Comparison of ENCODE assay signal across 21 cellular contexts in the genomic region with DNA sequence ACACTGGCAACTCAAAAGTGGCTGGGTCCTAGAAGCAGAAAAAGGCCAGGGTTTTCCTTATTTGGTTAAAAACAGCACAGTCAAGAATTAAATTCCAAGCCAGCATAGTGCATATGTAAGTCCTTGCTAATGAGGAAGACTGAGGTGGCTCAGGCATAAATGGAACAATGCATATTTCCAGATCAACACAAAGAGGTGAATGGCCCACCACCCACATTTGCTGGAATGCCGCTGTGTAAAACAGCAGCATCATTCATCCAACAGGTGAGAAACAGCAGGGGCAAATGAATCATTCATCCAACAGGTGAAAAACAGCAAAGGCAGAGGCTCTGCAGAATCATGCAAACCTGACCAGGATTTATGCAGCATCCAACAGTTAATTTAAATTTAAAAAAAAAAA.
"Had no signal": no experiment of that assay in that cellular context is flagged by ENCODE, and none has a peak within 500 bp of the region (broad histone marks: within the 10 kb centered on the region; RNA-seq: fewer than 3 reads in every experiment).

No MANE protein-coding gene starts in this region.

- H3K27ac ChIP-seq: cardiac muscle cell, esophagus muscularis mucosa, gastroesophageal sphincter, heart left ventricle, left lung, tibial artery, vagina had no signal

- H3K9me3 Mint-ChIP-seq: activated CD4-positive, alpha-beta T cell treated with anti-CD3 and anti-CD28 coated beads, Interleukin-2, amount 10 ng/mL, durations not matched to agents 24 days and 14 days; activated CD8-positive, alpha-beta T cell treated with anti-CD3 and anti-CD28 coated beads for 36 hours; activated naive CD8-positive, alpha-beta T cell treated with anti-CD3 and anti-CD28 coated beads for 36 hours; activated T-helper 17 cell treated with anti-CD3 and anti-CD28 coated beads, Interleukin-2, amount 50 U/mL, for 72 hours; dendritic cell treated with granulocyte-macrophage colony-stimulating factor and Interleukin-4, amounts not matched to agents 40 ng/mL and 50 ng/mL, for 4 days; T-helper 2 cell treated with Interferon-gamma antibody and Interleukin-4, amounts not matched to agents 5 μg/mL and 100 μg/mL, for 36 hours had no signal

- H3K4me3 Mint-ChIP-seq: activated CD4-positive, alpha-beta T cell treated with anti-CD3 and anti-CD28 coated beads, Interleukin-2, amount 10 ng/mL, durations not matched to agents 24 days and 14 days; activated CD8-positive, alpha-beta T cell treated with anti-CD3 and anti-CD28 coated beads for 36 hours; activated naive CD8-positive, alpha-beta T cell treated with anti-CD3 and anti-CD28 coated beads for 36 hours; activated T-helper 17 cell treated with anti-CD3 and anti-CD28 coated beads, Interleukin-2, amount 50 U/mL, for 72 hours; dendritic cell treated with granulocyte-macrophage colony-stimulating factor and Interleukin-4, amounts not matched to agents 40 ng/mL and 50 ng/mL, for 4 days; T-helper 2 cell treated with Interferon-gamma antibody and Interleukin-4, amounts not matched to agents 5 μg/mL and 100 μg/mL, for 36 hours had no signal

- H3K9me3 ChIP-seq: esophagus muscularis mucosa, gastroesophageal sphincter, heart left ventricle, left lung, tibial artery, vagina had no signal

- H3K27me3 ChIP-seq: cardiac muscle cell, esophagus muscularis mucosa, gastroesophageal sphincter, left lung, tibial artery, vagina had no signal

- H3K27ac Mint-ChIP-seq: activated CD4-positive, alpha-beta T cell treated with anti-CD3 and anti-CD28 coated beads, Interleukin-2, amount 10 ng/mL, durations not matched to agents 24 days and 14 days; activated CD8-positive, alpha-beta T cell treated with anti-CD3 and anti-CD28 coated beads for 36 hours; activated naive CD8-positive, alpha-beta T cell treated with anti-CD3 and anti-CD28 coated beads for 36 hours; activated T-helper 17 cell treated with anti-CD3 and anti-CD28 coated beads, Interleukin-2, amount 50 U/mL, for 72 hours; dendritic cell treated with granulocyte-macrophage colony-stimulating factor and Interleukin-4, amounts not matched to agents 40 ng/mL and 50 ng/mL, for 4 days; progenitor cell of endocrine pancreas; T-helper 2 cell treated with Interferon-gamma antibody and Interleukin-4, amounts not matched to agents 5 μg/mL and 100 μg/mL, for 36 hours had no signal

- H3K4me3 ChIP-seq: cardiac muscle cell, esophagus muscularis mucosa, gastroesophageal sphincter, heart left ventricle, left lung, tibial artery, vagina had no signal

- H3K4me1 ChIP-seq: esophagus muscularis mucosa, gastroesophageal sphincter, heart left ventricle, vagina had no signal

- H3K4me1 Mint-ChIP-seq: activated CD4-positive, alpha-beta T cell treated with anti-CD3 and anti-CD28 coated beads, Interleukin-2, amount 10 ng/mL, durations not matched to agents 24 days and 14 days; activated naive CD8-positive, alpha-beta T cell treated with anti-CD3 and anti-CD28 coated beads for 36 hours; activated T-helper 17 cell treated with anti-CD3 and anti-CD28 coated beads, Interleukin-2, amount 50 U/mL, for 72 hours had no signal

- H3K27me3 Mint-ChIP-seq: dendritic cell treated with granulocyte-macrophage colony-stimulating factor and Interleukin-4, amounts not matched to agents 40 ng/mL and 50 ng/mL, for 4 days; progenitor cell of endocrine pancreas had no signal

- H3K36me3 Mint-ChIP-seq: activated naive CD8-positive, alpha-beta T cell treated with anti-CD3 and anti-CD28 coated beads for 36 hours had no signal

- H3K36me3 ChIP-seq: cardiac muscle cell, esophagus muscularis mucosa, gastroesophageal sphincter, heart left ventricle, left lung, tibial artery, vagina had no signal

- DNase-seq: activated naive CD4-positive, alpha-beta T cell; activated naive CD8-positive, alpha-beta T cell treated with anti-CD3 and anti-CD28 coated beads for 36 hours; activated T-cell treated with anti-CD3 and anti-CD28 coated beads, Interleukin-2, amount 50 U/mL, for 1 hour; amniotic stem cell; effector CD8-positive, alpha-beta T cell; heart left ventricle; left lung; stimulated activated CD4-positive, alpha-beta T cell treated with anti-CD3 and anti-CD28 coated beads, Interleukin-1b, Interleukin-23, amount 100 ng/mL, for 48 hours; stimulated activated CD8-positive, alpha-beta memory T cell treated with anti-CD3 and anti-CD28 coated beads, Interleukin-4, amount 100 ng/mL, for 48 hours; stimulated activated naive CD4-positive, alpha-beta T cell treated with Interleukin-2 at 50 U/mL for 16 hours had no signal

- ATAC-seq: activated CD8-positive, alpha-beta T cell treated with anti-CD3 and anti-CD28 coated beads for 36 hours; activated T-helper 17 cell treated with anti-CD3 and anti-CD28 coated beads, Interleukin-2, amount 50 U/mL, for 72 hours; gastroesophageal sphincter had no signal
